In genomic region chr20:49234831-49235230, GRCh38 we compare ENCODE assay signal across 24 cellular contexts.
"Had no signal": no experiment of that assay in that cellular context is flagged by ENCODE, and none has a peak within 500 bp of the region (broad histone marks: within the 10 kb centered on the region; RNA-seq: fewer than 3 reads in every experiment).

No MANE protein-coding gene starts in this region.

- H3K9ac ChIP-seq: SK-N-SH had no signal

- DNase-seq: activated CD4-positive, alpha-beta memory T cell treated with anti-CD3 and anti-CD28 coated beads for 36 hours; activated CD4-positive, alpha-beta T cell treated with anti-CD3 and anti-CD28 coated beads, Interleukin-2, amount 10 ng/mL, durations not matched to agents 24 days and 14 days; activated CD4-positive, CD25-positive, alpha-beta regulatory T cell treated with anti-CD3 and anti-CD28 coated beads, Interleukin-2, amount 50 U/mL, for 72 hours; activated effector memory CD4-positive, alpha-beta T cell treated with Interleukin-2 at 50 U/mL for 16 hours; activated naive CD4-positive, alpha-beta T cell treated with Interleukin-2 at 50 U/mL for 16 hours; activated T-cell treated with anti-CD3 and anti-CD28 coated beads, Interleukin-2, amount 50 U/mL, for 72 hours; brain microvascular endothelial cell; effector CD4-positive, alpha-beta T cell; esophagus squamous epithelium; kidney glomerular epithelial cell; left lung; natural killer cell; SK-N-SH; stimulated activated CD4-positive, alpha-beta T cell treated with anti-CD3 and anti-CD28 coated beads, Interleukin-15, amount 100 ng/mL, for 24 hours; stimulated activated CD4-positive, alpha-beta T cell treated with anti-CD3 and anti-CD28 coated beads, Interleukin-2, amount 100 ng/mL, for 24 hours; stimulated activated naive CD4-positive, alpha-beta T cell treated with Interleukin-2 at 50 U/mL for 16 hours; SW 1271 had no signal

- H3K9me3 Mint-ChIP-seq: activated CD4-positive, alpha-beta memory T cell treated with anti-CD3 and anti-CD28 coated beads for 36 hours; activated CD4-positive, alpha-beta T cell treated with anti-CD3 and anti-CD28 coated beads, Interleukin-2, amount 10 ng/mL, durations not matched to agents 24 days and 14 days; activated T-cell treated with anti-CD3 and anti-CD28 coated beads, Interleukin-2, amount 50 U/mL, for 72 hours; mesothelial cell of epicardium; natural killer cell; T-helper 1 cell treated with Interleukin-12 subunit alpha and Interleukin-12 subunit beta and Interleukin-4 antibody, amounts not matched to agents 30 μg/mL and 1 μg/mL, for 36 hours had no signal

- H3K27me3 ChIP-seq: brain microvascular endothelial cell, esophagus squamous epithelium, left lung, right atrium auricular region, tibial nerve had no signal

- H3K4me2 ChIP-seq: SK-N-SH, smooth muscle cell had no signal

- H3K27ac ChIP-seq: brain microvascular endothelial cell, epithelial cell of prostate, esophagus squamous epithelium, left lung, right atrium auricular region, tibial nerve had no signal

- H3K27me3 Mint-ChIP-seq: activated CD4-positive, alpha-beta memory T cell treated with anti-CD3 and anti-CD28 coated beads for 36 hours; activated CD4-positive, alpha-beta T cell treated with anti-CD3 and anti-CD28 coated beads, Interleukin-2, amount 10 ng/mL, durations not matched to agents 24 days and 14 days; activated naive CD8-positive, alpha-beta T cell had no signal

- ATAC-seq: activated T-cell treated with anti-CD3 and anti-CD28 coated beads, Interleukin-2, amount 50 U/mL, for 72 hours; left lung; natural killer cell had no signal

- H3K4me1 ChIP-seq: esophagus squamous epithelium, right atrium auricular region, tibial nerve had no signal

- H3K27ac Mint-ChIP-seq: activated CD4-positive, alpha-beta memory T cell treated with anti-CD3 and anti-CD28 coated beads for 36 hours; activated CD4-positive, alpha-beta T cell treated with anti-CD3 and anti-CD28 coated beads, Interleukin-2, amount 10 ng/mL, durations not matched to agents 24 days and 14 days; activated T-cell treated with anti-CD3 and anti-CD28 coated beads, Interleukin-2, amount 50 U/mL, for 72 hours; mesothelial cell of epicardium; T-helper 1 cell treated with Interleukin-12 subunit alpha and Interleukin-12 subunit beta and Interleukin-4 antibody, amounts not matched to agents 30 μg/mL and 1 μg/mL, for 36 hours had no signal

- H3K4me3 ChIP-seq: esophagus squamous epithelium, left lung, right atrium auricular region, smooth muscle cell, tibial nerve had no signal

- H3K4me3 Mint-ChIP-seq: activated CD4-positive, alpha-beta memory T cell treated with anti-CD3 and anti-CD28 coated beads for 36 hours; activated CD4-positive, alpha-beta T cell treated with anti-CD3 and anti-CD28 coated beads, Interleukin-2, amount 10 ng/mL, durations not matched to agents 24 days and 14 days; activated naive CD8-positive, alpha-beta T cell; activated T-cell treated with anti-CD3 and anti-CD28 coated beads, Interleukin-2, amount 50 U/mL, for 72 hours; mesothelial cell of epicardium; natural killer cell; T-helper 1 cell treated with Interleukin-12 subunit alpha and Interleukin-12 subunit beta and Interleukin-4 antibody, amounts not matched to agents 30 μg/mL and 1 μg/mL, for 36 hours had no signal
